In the genomic region with DNA sequence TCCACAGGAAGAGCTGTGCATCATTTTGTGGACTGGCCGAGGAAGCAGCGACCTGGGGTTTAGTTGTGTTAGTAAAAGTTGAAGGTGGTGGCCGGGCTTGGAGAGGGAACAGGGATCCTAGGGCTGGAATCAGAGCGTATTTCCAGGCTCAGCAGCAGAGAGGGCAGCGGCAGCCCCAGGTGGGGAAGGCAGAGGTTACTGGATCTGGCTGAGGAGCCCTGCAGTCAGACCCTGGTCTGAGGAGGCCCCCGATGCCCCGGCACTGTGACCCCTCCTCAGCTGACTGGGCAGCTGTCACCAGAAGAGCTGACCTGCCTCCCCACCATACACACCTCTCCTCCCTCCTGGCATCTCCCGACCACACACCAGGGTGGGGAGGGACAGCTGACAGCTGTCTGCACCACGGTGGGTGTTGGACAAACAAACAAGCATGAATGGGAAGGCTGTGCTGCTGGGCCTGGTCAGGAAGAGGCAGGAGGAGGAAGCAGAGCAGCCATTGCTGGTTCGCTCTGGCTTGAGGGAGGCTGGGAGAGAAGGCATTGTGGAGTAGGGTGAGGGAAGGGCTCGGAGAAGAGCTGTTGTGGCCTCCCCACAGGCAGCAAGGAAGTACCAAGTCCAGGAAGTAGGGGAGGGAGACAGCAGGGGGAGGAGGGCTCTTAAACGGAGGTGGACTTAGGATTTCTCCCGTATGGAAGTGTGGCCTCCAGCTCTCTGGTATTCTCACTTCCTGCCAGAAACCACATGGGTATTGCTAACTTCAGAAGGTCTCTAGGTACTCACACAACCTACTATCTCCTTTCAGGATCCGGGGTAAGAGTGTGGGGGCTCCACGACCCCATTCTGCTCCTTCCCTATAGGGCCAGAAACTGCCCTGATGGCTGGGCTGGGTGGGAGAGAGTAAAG, we compare ENCODE assay signal across 13 cellular contexts. TPM values are rescaled to one million over a fixed set of nuclear protein-coding genes. Genes with fewer than 3 reads are reported as not detected.
A peak's percentile ranks its signal among the peaks of the same experiment; 100 is the strongest.
DNase-seq lines count a peak whose midpoint lies in the region; ATAC-seq and TF ChIP-seq lines count a peak whose summit lies in the region.
"Had no signal": no experiment of that assay in that cellular context is flagged by ENCODE, and none has a peak within 500 bp of the region (broad histone marks: within the 10 kb centered on the region; RNA-seq: fewer than 3 reads in every experiment).

No MANE protein-coding gene starts in this region.

- H3K36me3 Mint-ChIP-seq in MCF 10A (ENCODE audit: insufficient read depth, unreplicated experiment) (peaks cover 22% of the 10 kb centered on the region), brain (peaks cover 29% of the 10 kb centered on the region)

- H3K9me3 Mint-ChIP-seq in MCF 10A (ENCODE audit: unreplicated experiment) (no peaks in the 10 kb centered on the region), brain (no peaks in the 10 kb centered on the region)

- no peak for DNase-seq in breast epithelium (ENCODE audit: low spot score in 2 of 2)
- DNase-seq in MCF 10A (ENCODE audit: unreplicated experiment): no peak
- peak; percentile 92 for DNase-seq in myocyte (ENCODE audit: low read depth)
- DNase-seq in aorta: no peak
- DNase-seq in kidney glomerular epithelial cell (lab: John Stamatoyannopoulos, UW): no peak
- no peak for DNase-seq in AG20443 (ENCODE audit: low spot score)
- DNase-seq: central memory CD4-positive, alpha-beta T cell; GF-D8; stimulated activated CD4-positive, alpha-beta T cell treated with anti-CD3 and anti-CD28 coated beads, Interleukin-4, amount 100 ng/mL, for 1 hour had no signal

- H3K9me3 ChIP-seq in breast epithelium: no peaks in the 10 kb centered on the region
- H3K9me3 ChIP-seq in aorta (ENCODE audit: control insufficient read depth, low read length): no peaks in the 10 kb centered on the region

- ATAC-seq in aorta (ENCODE audit: low FRiP score) (no peak), HG02884 (IDR thresholded peaks at IDR 0.05; ENCODE audit: unreplicated experiment) (no peak)
- ATAC-seq: activated CD4-positive, CD25-positive, alpha-beta regulatory T cell treated with anti-CD3 and anti-CD28 coated beads, Interleukin-2, amount 50 U/mL, for 24 hours had no signal

- H3K4me3 ChIP-seq in breast epithelium (no peak overlapping the region), aorta (ENCODE audit: low read length in 2 of 2) (no peak overlapping the region)
- H3K4me3 ChIP-seq: SK-N-MC had no signal

- 58 to 59% methylated on average over 13 to 15 of the region's 15 CpGs for WGBS in aorta, 2 donors

- no peak for TF ChIP-seq POLR2A in breast epithelium (IDR thresholded peaks at IDR 0.05)

- H3K27ac Mint-ChIP-seq in MCF 10A (ENCODE audit: low read depth, unreplicated experiment) (no peak overlapping the region), brain (peak overlapping the region in 3 of 5 experiments; percentile 38 to 80 (median 50))

- H3K27me3 Mint-ChIP-seq in MCF 10A (ENCODE audit: insufficient read depth, unreplicated experiment) (no peaks in the 10 kb centered on the region), brain (no peaks in the 10 kb centered on the region)

- TF ChIP-seq CTCF in breast epithelium (IDR thresholded peaks at IDR 0.05) (no peak), MCF 10A (IDR thresholded peaks at IDR 0.05; ENCODE audit: unreplicated experiment) (no peak), brain (conservative IDR thresholded peaks at IDR 0.05) (no peak)

- peak overlapping the region; percentile 77 to 81 for H3K27ac ChIP-seq in breast epithelium
- H3K27ac ChIP-seq in aorta (ENCODE audit: low read depth in 1 of 2, low read length in 2 of 2): peak overlapping the region; percentile 0 to 38
- H3K27ac ChIP-seq: SK-N-MC had no signal

- H3K4me3 Mint-ChIP-seq in MCF 10A (ENCODE audit: unreplicated experiment): no peak overlapping the region
- H3K4me3 Mint-ChIP-seq in brain: no peak overlapping the region

- no peaks in the 10 kb centered on the region for H3K36me3 ChIP-seq in breast epithelium
- H3K36me3 ChIP-seq in aorta (ENCODE audit: control insufficient read depth in 1 of 2, insufficient read depth in 2 of 2, low read length in 1 of 2): peaks cover 4 to 16% of the 10 kb centered on the region in 2 donors

- no peaks in the 10 kb centered on the region for H3K4me1 Mint-ChIP-seq in MCF 10A (ENCODE audit: insufficient read depth, unreplicated experiment)
- peaks cover 55% of the 10 kb centered on the region for H3K4me1 Mint-ChIP-seq in brain

- CTCF ChIA-PET in MCF 10A (lab: Yijun Ruan, JAX): interaction anchor here (0.5 to 2.5 kb wide), 4 partner anchors 8 to 18 kb away, joined by 3 to 13 read pairs (median 8); no protein-coding TSS in a partner anchor

- H3K27me3 ChIP-seq in breast epithelium (no peaks in the 10 kb centered on the region), aorta (ENCODE audit: control insufficient read depth in 1 of 2, insufficient read depth in 2 of 2, low read length in 1 of 2) (no peaks in the 10 kb centered on the region)

- BruUV-seq in MCF 10A (replicated peaks; lab: Mats Ljungman, UMichigan): no TSS peak

- intact Hi-C loops in breast epithelium (cut with DNase I; ENCODE audit: low total_unique reads): no loop called here
- intact Hi-C loops in MCF 10A (cut with micrococcal nuclease): no loop called here
- intact Hi-C loops in aorta (cut with DNase I): no loop called here

- H3K4me1 ChIP-seq in breast epithelium (no peaks in the 10 kb centered on the region), aorta (ENCODE audit: control insufficient read depth in 1 of 2, insufficient read depth in 2 of 2, low read length in 2 of 2) (no peaks in the 10 kb centered on the region)

- POLR2A ChIA-PET in MCF 10A (lab: Yijun Ruan, JAX): interaction anchor here (0.6 kb wide), 1 partner anchor 8 kb away, joined by 4 read pairs; no protein-coding TSS in a partner anchor

RNA-seq across cellular contexts. Expression of a gene that starts 49.5 kb away (rescaled TPM):
- total RNA-seq in breast epithelium (10 to 100 TPM; 29.5 to 61.0 (median 55.9) TPM), MCF 10A (2022) (76.5 and 97.7 TPM in 2 replicates), myocyte (14.4 and 17.3 TPM in 2 replicates), aorta (10 to 100 TPM; 16.0 to 17.2 TPM)
- polyA plus RNA-seq in brain (ENCODE audit: insufficient read depth, low read depth, low replicate concordance) (24.5 TPM), aorta (1 to 10 TPM; 8.8 to 9.7 TPM)
- 21.0 TPM for polyA plus RNA-seq in myocyte (2012)
